ENCODE assay signal across 26 cellular contexts in the genomic region with DNA sequence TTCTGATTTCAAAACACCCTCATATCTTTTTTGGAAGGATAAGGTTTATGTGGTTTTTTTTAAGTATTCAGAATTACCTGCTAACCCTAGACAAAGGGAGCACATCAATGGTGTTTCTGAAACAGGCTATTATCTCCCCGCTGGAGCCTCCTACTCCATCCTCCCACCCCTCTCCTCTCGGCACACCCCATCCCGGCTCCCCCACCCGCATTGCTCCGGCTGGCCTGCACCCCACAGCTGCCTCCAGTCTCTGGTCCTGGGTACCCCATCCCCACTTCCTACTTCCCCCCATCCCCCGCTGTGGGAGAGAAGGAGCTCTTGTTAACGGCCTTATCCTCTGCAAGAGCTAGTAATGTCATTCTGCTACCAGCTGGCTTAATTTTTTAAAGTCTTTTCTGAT. TPM values are rescaled to one million over a fixed set of nuclear protein-coding genes. Genes with fewer than 3 reads are reported as not detected.
DNase-seq lines count a peak whose midpoint lies in the region; TF ChIP-seq lines count a peak whose summit lies in the region.
"Had no signal": no experiment of that assay in that cellular context is flagged by ENCODE, and none has a peak within 500 bp of the region (broad histone marks: within the 10 kb centered on the region; RNA-seq: fewer than 3 reads in every experiment).

No MANE protein-coding gene starts in this region.

- no peaks in the 10 kb centered on the region for H3K79me2 ChIP-seq in mammary epithelial cell (ENCODE audit: insufficient read depth, low read length)

- in situ Hi-C loops in mammary epithelial cell (cut with MboI; ENCODE audit: low sequenced_read_pairs in 2 of 2) = no loop called here

- POLR2A ChIA-PET in A673 (lab: Charles Lee; ENCODE audit: low non-redundant PET) = no interaction called here

- no peaks in the 10 kb centered on the region for H3K27me3 ChIP-seq in mammary epithelial cell (ENCODE audit: insufficient read depth, low read length)
- H3K27me3 ChIP-seq in A673 (replicated peaks; ENCODE audit: insufficient read depth, low read depth, low read length, poor library complexity) = no peaks in the 10 kb centered on the region
- H3K27me3 ChIP-seq: BE2C, SJSA1 had no signal

- H3K27ac ChIP-seq in SK-N-MC (0 out of 2 replicates have a peak overlapping the region, but pooled peaks have one; percentile 19), mammary epithelial cell (ENCODE audit: insufficient read depth, low read depth, low read length) (no peak overlapping the region), A673 (ENCODE audit: low read depth, low read length, poor library complexity, severe bottlenecking) (no peak overlapping the region)
- H3K27ac ChIP-seq: SJSA1 had no signal

- H3K9ac ChIP-seq in SK-N-MC (ENCODE audit: insufficient read length) (no peak overlapping the region), mammary epithelial cell (ENCODE audit: insufficient read depth, low read length) (no peak overlapping the region)

- dilution Hi-C loops in mammary epithelial cell (cut with HindIII; ENCODE audit: low sequenced_read_pairs) = no loop called here

- peaks cover 18% of the 10 kb centered on the region for H3K4me1 ChIP-seq in mammary epithelial cell (ENCODE audit: insufficient read depth, low read length)
- H3K4me1 ChIP-seq in A673 (ENCODE audit: insufficient read depth, low read length, poor library complexity, severe bottlenecking) = peaks cover 14% of the 10 kb centered on the region

- no TSS peak for BruUV-seq in mammary epithelial cell (replicated peaks; lab: Mats Ljungman, UMichigan)
- BruUV-seq in A673 (replicated peaks; lab: Mats Ljungman, UMichigan) = no TSS peak

- H2AFZ ChIP-seq in mammary epithelial cell (ENCODE audit: low read depth, low read length) = no peak overlapping the region

- DNase-seq in NCI-H2227 (lab: John Stamatoyannopoulos, UW; ENCODE audit: unreplicated experiment) (peak; percentile 11), SK-N-MC (ENCODE audit: low read depth, low spot score) (no peak), head of caudate nucleus (peak in 36 of 42 donors; percentile 3 to 79 (median 45)), putamen (ENCODE audit: low spot score) (peak; percentile 46), mammary epithelial cell (no peak), NCI-H226 (no peak), A673 (ENCODE audit: low spot score) (no peak)
- DNase-seq: ACHN; BE2C; Calu3; DMS79 treated with DMSO at 0.1 percent for 48 hours; GF-D8; H7; Kasumi-1; NCI-H1092 treated with DMSO at 0.1 percent for 48 hours; NCI-H1436; NCI-H187; NCI-H2081 treated with DMSO at 0.1 percent for 48 hours; NCI-H2171; NCI-H446; NCI-H524 treated with DMSO at 0.1 percent for 48 hours; NCI-H82; NK-92 treated with Interleukin-12 subunit alpha and Interleukin-12 subunit beta, amount 100 ng/mL, for 24 hours; PC-3 had no signal

- H3K9me3 ChIP-seq in SK-N-MC (ENCODE audit: low read depth, low read length) = no peaks in the 10 kb centered on the region
- H3K9me3 ChIP-seq in mammary epithelial cell (replicated peaks; ENCODE audit: insufficient read depth, low read length) = no peaks in the 10 kb centered on the region
- H3K9me3 ChIP-seq in A673 (ENCODE audit: low read depth, low read length, poor library complexity, severe bottlenecking) = no peaks in the 10 kb centered on the region
- H3K9me3 ChIP-seq: BE2C, SJSA1 had no signal

- TF ChIP-seq CTCF in mammary epithelial cell (conservative IDR thresholded peaks at IDR 0.05 in 1 of 2, IDR thresholded peaks at IDR 0.05 in 1 of 2; ENCODE audit: extremely low read depth in 1 of 2, insufficient read depth in 1 of 2, low read depth in 1 of 2, low read length in 2 of 2) = no peak
- TF ChIP-seq CTCF in A673 (conservative IDR thresholded peaks at IDR 0.05; ENCODE audit: low read depth, low read length) = no peak

- 70% methylated on average over 7 of the region's 7 CpGs for WGBS in mammary epithelial cell (ENCODE audit: low coverage, missing lambda C conversion rate)

- H3K4me3 ChIP-seq in SK-N-MC = no peak overlapping the region
- H3K4me3 ChIP-seq in mammary epithelial cell (replicated peaks in 1 of 3; ENCODE audit: insufficient read depth in 1 of 3, low read depth in 2 of 3, low read length in 3 of 3) = no peak overlapping the region
- H3K4me3 ChIP-seq in A673 (ENCODE audit: low read depth, low read length, poor library complexity, severe bottlenecking) = no peak overlapping the region
- H3K4me3 ChIP-seq: K562, SJSA1 had no signal

- H3K36me3 ChIP-seq in SK-N-MC (ENCODE audit: insufficient read depth, low read length) = peaks cover 97% of the 10 kb centered on the region
- peaks cover 41% of the 10 kb centered on the region for H3K36me3 ChIP-seq in mammary epithelial cell (ENCODE audit: insufficient read depth, low read length)
- H3K36me3 ChIP-seq in A673 (ENCODE audit: insufficient read depth, low read length, poor library complexity, severe bottlenecking) = no peaks in the 10 kb centered on the region
- H3K36me3 ChIP-seq: SJSA1 had no signal

- H4K20me1 ChIP-seq in mammary epithelial cell (ENCODE audit: insufficient read depth, low read length) = no peaks in the 10 kb centered on the region

- CTCF ChIA-PET in mammary epithelial cell (lab: Charles Lee; ENCODE audit: low non-redundant PET) (no interaction called here), A673 (lab: Charles Lee) (no interaction called here)

- no peak overlapping the region for H3K4me2 ChIP-seq in mammary epithelial cell (ENCODE audit: insufficient read depth, low read depth, low read length)

- intact Hi-C loops in head of caudate nucleus (cut with DNase I) = no loop called here
- intact Hi-C loops in mammary epithelial cell (cut with micrococcal nuclease) = no loop called here
- intact Hi-C loops in A673 (cut with micrococcal nuclease; ENCODE audit: unreplicated experiment) = no loop called here

RNA-seq across cellular contexts. Expression of a gene that starts 59.2 kb away (rescaled TPM):
- total RNA-seq in mammary epithelial cell (10 to 100 TPM; 13.5 to 36.6 TPM), A673 (2021) (28.6 and 33.4 TPM in 2 replicates)
- 28.0 TPM for polyA plus RNA-seq in mammary epithelial cell
- 28.3 TPM for polyA minus RNA-seq in mammary epithelial cell

Comparison
In these comparisons a context has a peak if more than half of its experiments do, and no peak if none do; other contexts are left out.
1. DNase-seq: peak in NCI-H2227 (single experiment), head of caudate nucleus (36 of 42) and putamen (single experiment); none in SK-N-MC (single experiment), mammary epithelial cell (single experiment), NCI-H226 (single experiment) and A673 (single experiment).